In the genomic region with DNA sequence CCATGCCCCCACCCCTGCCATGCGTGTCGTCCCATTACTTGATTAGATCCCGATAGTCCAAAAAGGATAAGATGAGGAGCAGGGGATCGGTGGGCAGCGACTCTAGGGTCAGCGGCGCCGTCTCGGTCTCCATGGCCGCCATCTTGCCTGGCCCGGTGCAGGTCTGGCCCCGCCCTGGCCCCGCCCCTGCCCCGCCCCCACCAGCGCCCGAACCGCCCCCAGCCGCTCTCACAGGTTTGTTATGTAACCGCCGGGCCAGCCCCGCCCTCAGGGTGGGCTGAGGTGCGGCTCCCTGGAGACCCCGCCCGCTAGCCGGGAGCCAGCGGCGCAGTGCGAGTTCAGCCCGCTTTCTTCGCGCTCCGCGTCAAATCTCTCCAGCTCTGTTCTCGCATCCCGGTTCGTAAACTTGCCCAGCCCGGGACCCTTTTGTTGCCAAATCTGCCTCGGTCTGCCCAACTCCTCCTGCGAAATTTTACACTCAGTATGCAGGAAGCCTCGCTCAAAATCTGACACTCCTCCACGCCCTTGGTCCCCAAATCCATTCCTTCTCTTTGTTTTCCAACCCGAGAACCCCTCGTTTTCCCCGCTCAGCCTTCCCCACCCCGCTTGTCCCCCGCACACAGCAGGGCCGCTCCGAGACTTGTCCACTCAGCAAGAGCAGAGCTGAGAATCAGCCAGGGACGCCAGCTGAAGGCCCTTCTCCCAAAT, we compare ENCODE assay signal across 8 cellular contexts.
DNase-seq lines count a peak whose midpoint lies in the region; ATAC-seq and TF ChIP-seq lines count a peak whose summit lies in the region.

A gene with protein sequence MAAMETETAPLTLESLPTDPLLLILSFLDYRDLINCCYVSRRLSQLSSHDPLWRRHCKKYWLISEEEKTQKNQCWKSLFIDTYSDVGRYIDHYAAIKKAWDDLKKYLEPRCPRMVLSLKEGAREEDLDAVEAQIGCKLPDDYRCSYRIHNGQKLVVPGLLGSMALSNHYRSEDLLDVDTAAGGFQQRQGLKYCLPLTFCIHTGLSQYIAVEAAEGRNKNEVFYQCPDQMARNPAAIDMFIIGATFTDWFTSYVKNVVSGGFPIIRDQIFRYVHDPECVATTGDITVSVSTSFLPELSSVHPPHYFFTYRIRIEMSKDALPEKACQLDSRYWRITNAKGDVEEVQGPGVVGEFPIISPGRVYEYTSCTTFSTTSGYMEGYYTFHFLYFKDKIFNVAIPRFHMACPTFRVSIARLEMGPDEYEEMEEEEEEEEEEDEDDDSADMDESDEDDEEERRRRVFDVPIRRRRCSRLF (minus strand): TSS at position 165 of the 708 bp plus-strand sequence. CDS start 23 bp downstream, at position 142.

- ATAC-seq in HG02571 (IDR thresholded peaks at IDR 0.05; ENCODE audit: unreplicated experiment) (peak; percentile 73), SK-N-SH treated with all-trans-retinoic acid at 6 μM for 48 hours (peak; percentile 87)

- DNase-seq in GM03348 (ENCODE audit: low spot score) (peak; percentile 98), NCI-H1048 (lab: John Stamatoyannopoulos, UW) (peak; percentile 75), globus pallidus (ENCODE audit: low spot score) (peak; percentile 82), nucleus accumbens (lab: John Stamatoyannopoulos, UW) (peak in 55 of 56 donors; percentile 25 to 93 (median 81)), superior temporal gyrus (ENCODE audit: extremely low spot score) (peak; percentile 79)
- peak; percentile 85 for DNase-seq in activated naive CD4-positive, alpha-beta T cell treated with anti-CD3 and anti-CD28 coated beads, Interleukin-2, amount 50 U/mL, for 16 hours

TF ChIP-seq in SK-N-SH treated with all-trans-retinoic acid at 6 μM for 48 hours, 23 proteins besides CTCF, POLR2A, EP300 and RAD21:
- TF ChIP-seq, protein P1, sequence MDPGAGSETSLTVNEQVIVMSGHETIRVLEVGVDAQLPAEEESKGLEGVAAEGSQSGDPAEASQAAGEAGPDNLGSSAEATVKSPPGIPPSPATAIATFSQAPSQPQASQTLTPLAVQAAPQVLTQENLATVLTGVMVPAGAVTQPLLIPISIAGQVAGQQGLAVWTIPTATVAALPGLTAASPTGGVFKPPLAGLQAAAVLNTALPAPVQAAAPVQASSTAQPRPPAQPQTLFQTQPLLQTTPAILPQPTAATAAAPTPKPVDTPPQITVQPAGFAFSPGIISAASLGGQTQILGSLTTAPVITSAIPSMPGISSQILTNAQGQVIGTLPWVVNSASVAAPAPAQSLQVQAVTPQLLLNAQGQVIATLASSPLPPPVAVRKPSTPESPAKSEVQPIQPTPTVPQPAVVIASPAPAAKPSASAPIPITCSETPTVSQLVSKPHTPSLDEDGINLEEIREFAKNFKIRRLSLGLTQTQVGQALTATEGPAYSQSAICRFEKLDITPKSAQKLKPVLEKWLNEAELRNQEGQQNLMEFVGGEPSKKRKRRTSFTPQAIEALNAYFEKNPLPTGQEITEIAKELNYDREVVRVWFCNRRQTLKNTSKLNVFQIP (CRISPR knock-in tag; IDR thresholded peaks at IDR 0.05; ENCODE audit: borderline replicate concordance, low read depth) = no peak
- TF ChIP-seq ISL1 (CRISPR knock-in tag; IDR thresholded peaks at IDR 0.05) = no peak
- TF ChIP-seq ARNTL (CRISPR knock-in tag; IDR thresholded peaks at IDR 0.05; ENCODE audit: borderline replicate concordance, low read depth) = no peak
- no peak for TF ChIP-seq ZNF565 (CRISPR knock-in tag; conservative IDR thresholded peaks at IDR 0.05; ENCODE audit: low read depth)
- no peak for TF ChIP-seq PPARA (CRISPR knock-in tag; IDR thresholded peaks at IDR 0.05; ENCODE audit: borderline replicate concordance)
- no peak for TF ChIP-seq RARB (CRISPR knock-in tag; IDR thresholded peaks at IDR 0.05)
- no peak for TF ChIP-seq ESRRG (CRISPR knock-in tag; IDR thresholded peaks at IDR 0.05)
TF ChIP-seq in SK-N-SH treated with all-trans-retinoic acid at 6 μM for 48 hours: peak in this region for 0.

Comparison
In these comparisons a context has a peak if more than half of its experiments do, and no peak if none do; other contexts are left out.
1. Peak in every context shown above with its lines: DNase-seq and ATAC-seq.